ENCODE assay signal across 8 cellular contexts in the genomic region with DNA sequence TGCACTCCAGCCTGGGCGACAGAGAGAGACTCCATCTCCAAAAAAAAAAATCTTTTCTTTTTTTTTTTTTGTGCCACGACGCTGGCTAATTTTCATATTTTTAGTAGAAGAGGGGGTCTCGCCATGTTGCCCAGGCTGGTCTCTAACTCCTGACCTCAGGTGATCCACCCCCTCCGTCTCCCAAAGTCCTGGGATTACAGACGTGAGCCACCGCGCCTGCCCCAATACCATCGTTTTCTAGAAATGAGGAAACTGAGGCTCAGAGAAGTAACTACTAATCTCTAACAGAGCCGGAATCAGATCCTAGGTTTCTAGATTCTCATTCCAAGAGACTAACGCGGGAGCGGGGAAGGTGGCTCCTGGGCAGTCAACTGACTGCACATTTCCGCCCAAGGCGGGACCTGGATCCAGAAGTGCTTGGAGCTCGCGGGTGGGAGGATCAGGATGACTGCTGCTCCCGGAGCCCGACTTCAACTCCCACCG. TPM values are rescaled to one million over a fixed set of nuclear protein-coding genes. Genes with fewer than 3 reads are reported as not detected.
DNase-seq lines count a peak whose midpoint lies in the region; ATAC-seq and TF ChIP-seq lines count a peak whose summit lies in the region.

No MANE protein-coding gene starts in this region.

- peak overlapping the region; percentile 97 for H3K27ac Mint-ChIP-seq in activated naive CD4-positive, alpha-beta T cell treated with anti-CD3 and anti-CD28 coated beads for 36 hours
- H3K27ac Mint-ChIP-seq in activated naive CD8-positive, alpha-beta T cell treated with anti-CD3 and anti-CD28 coated beads, Interleukin-2, amount 50 U/mL, for 24 hours = peak overlapping the region; percentile 98

- H3K9me3 ChIP-seq in iPS DF 6.9 (ENCODE audit: control insufficient read depth, insufficient read depth, low read length) (no peaks in the 10 kb centered on the region), spleen (no peaks in the 10 kb centered on the region)

- peak overlapping the region; percentile 92 for H3K4me3 Mint-ChIP-seq in activated naive CD4-positive, alpha-beta T cell treated with anti-CD3 and anti-CD28 coated beads for 36 hours
- H3K4me3 Mint-ChIP-seq in activated naive CD8-positive, alpha-beta T cell treated with anti-CD3 and anti-CD28 coated beads, Interleukin-2, amount 50 U/mL, for 24 hours = peak overlapping the region; percentile 94

- TF ChIP-seq POLR2A in spleen (IDR thresholded peaks at IDR 0.05) = no peak

- H3K27ac ChIP-seq in HL-60 (replicated peaks) (peak overlapping the region; percentile 92), iPS DF 6.9 (ENCODE audit: low read length) (no peak overlapping the region), spleen (peak overlapping the region; percentile 84 to 97 (median 94))

- peaks cover 27% of the 10 kb centered on the region for H3K4me1 Mint-ChIP-seq in activated naive CD4-positive, alpha-beta T cell treated with anti-CD3 and anti-CD28 coated beads for 36 hours (ENCODE audit: low read depth)
- peaks cover 37% of the 10 kb centered on the region for H3K4me1 Mint-ChIP-seq in activated naive CD8-positive, alpha-beta T cell treated with anti-CD3 and anti-CD28 coated beads, Interleukin-2, amount 50 U/mL, for 24 hours

- TF ChIP-seq CTCF in HL-60 (IDR thresholded peaks at IDR 0.05; ENCODE audit: insufficient read depth, low read length) (no peak), spleen (IDR thresholded peaks at IDR 0.05 in 8 of 11, conservative IDR thresholded peaks at IDR 0.05 in 3 of 11) (no peak)

- H3K9me3 Mint-ChIP-seq in activated naive CD4-positive, alpha-beta T cell treated with anti-CD3 and anti-CD28 coated beads for 36 hours = no peaks in the 10 kb centered on the region
- no peaks in the 10 kb centered on the region for H3K9me3 Mint-ChIP-seq in activated naive CD8-positive, alpha-beta T cell treated with anti-CD3 and anti-CD28 coated beads, Interleukin-2, amount 50 U/mL, for 24 hours

- WGBS in iPS DF 6.9 (ENCODE audit: insufficient coverage, insufficient read length) = no CpG with 5 or more reads among the region's 20 CpGs
- WGBS in spleen, 5 donors = 0 to 3% (median 1%) methylated on average over 10 to 20 of the region's 20 CpGs

- H3K27me3 ChIP-seq in HL-60 (ENCODE audit: insufficient read depth, poor library complexity, severe bottlenecking) (no peaks in the 10 kb centered on the region), iPS DF 6.9 (ENCODE audit: control insufficient read depth, insufficient read depth, low read length) (peaks cover 10% of the 10 kb centered on the region; the same call in 1 of the 2 replicates), spleen (replicated peaks in 1 of 7) (no peaks in the 10 kb centered on the region)

- no peak for DNase-seq in activated naive CD4-positive, alpha-beta T cell treated with anti-CD3 and anti-CD28 coated beads for 36 hours
- DNase-seq in activated naive CD4-positive, alpha-beta T cell treated with Interleukin-2 at 50 U/mL for 16 hours = no peak
- DNase-seq in HL-60 (ENCODE audit: low read depth in 1 of 2, low spot score in 1 of 2) (no peak), iPS DF 6.9 (ENCODE audit: low read depth, low spot score) (no peak), spleen (no peak), NCI-H1048 (lab: John Stamatoyannopoulos, UW) (no peak)
- DNase-seq in activated naive CD8-positive, alpha-beta T cell treated with anti-CD3 and anti-CD28 coated beads, Interleukin-2, amount 50 U/mL, for 24 hours = no peak

- no peaks in the 10 kb centered on the region for H3K36me3 Mint-ChIP-seq in activated naive CD4-positive, alpha-beta T cell treated with anti-CD3 and anti-CD28 coated beads for 36 hours (ENCODE audit: low read depth)
- peaks cover 3% of the 10 kb centered on the region for H3K36me3 Mint-ChIP-seq in activated naive CD8-positive, alpha-beta T cell treated with anti-CD3 and anti-CD28 coated beads, Interleukin-2, amount 50 U/mL, for 24 hours (ENCODE audit: low read depth)

- peak; percentile 21 for ATAC-seq in activated naive CD8-positive, alpha-beta T cell treated with anti-CD3 and anti-CD28 coated beads, Interleukin-2, amount 50 U/mL, for 24 hours
- ATAC-seq in GM21515 (IDR thresholded peaks at IDR 0.05; ENCODE audit: unreplicated experiment) = no peak

- H3K36me3 ChIP-seq in iPS DF 6.9 (ENCODE audit: control insufficient read depth, insufficient read depth, low read length) (no peaks in the 10 kb centered on the region), spleen (peaks cover 0 to under 1% (median 0%) of the 10 kb centered on the region in 6 donors)

- H3K4me3 ChIP-seq in HL-60 (replicated peaks; ENCODE audit: insufficient read depth, low read length) (peak overlapping the region; percentile 88), iPS DF 6.9 (ENCODE audit: low read length) (peak overlapping the region; percentile 62; the same call in 1 of the 2 replicates), spleen (peak overlapping the region; percentile 63 to 97 (median 92))

- H3K4me1 ChIP-seq in iPS DF 6.9 (ENCODE audit: control insufficient read depth, insufficient read depth, low read length) (no peaks in the 10 kb centered on the region), spleen (peaks cover 11 to 61% (median 33%) of the 10 kb centered on the region in 6 donors)

- intact Hi-C loops in activated naive CD4-positive, alpha-beta T cell treated with anti-CD3 and anti-CD28 coated beads for 36 hours (cut with micrococcal nuclease) = loop anchor here (1.0 to 5.0 kb wide), 10 partner anchors 28 to 360 kb away; partner anchors contain the start of genes GRK2, KDM2A and PC
- intact Hi-C loops in spleen (cut with DNase I; ENCODE audit: low total_unique reads) = loop anchor here (2.0 kb wide), 1 partner anchor 54 kb away; no protein-coding TSS in a partner anchor

- CTCF ChIA-PET in activated naive CD4-positive, alpha-beta T cell treated with anti-CD3 and anti-CD28 coated beads for 36 hours (lab: Charles Lee) = interaction anchor here (0.6 to 7.3 kb wide), 19 partner anchors 14 to 289 kb away, joined by 3 to 108 read pairs (median 5); partner anchors contain the start of genes ANKRD13D, GRK2, POLD4 and SSH3

- no peaks in the 10 kb centered on the region for H3K27me3 Mint-ChIP-seq in activated naive CD4-positive, alpha-beta T cell treated with anti-CD3 and anti-CD28 coated beads for 36 hours (ENCODE audit: low read depth)
- H3K27me3 Mint-ChIP-seq in activated naive CD8-positive, alpha-beta T cell treated with anti-CD3 and anti-CD28 coated beads, Interleukin-2, amount 50 U/mL, for 24 hours = peaks cover 4% of the 10 kb centered on the region

RNA-seq across cellular contexts. Expression of gene SSH3, which starts 13.6 kb away (rescaled TPM):
- 1 to 10 TPM; 4.1 to 5.4 TPM for total RNA-seq in activated naive CD4-positive, alpha-beta T cell treated with anti-CD3 and anti-CD28 coated beads for 36 hours
- 10 to 100 TPM; 14.6 to 31.8 (median 22.9) TPM for total RNA-seq in spleen
- polyA plus RNA-seq in spleen = 10 to 100 TPM in 1 of 3 donors, 1 to 10 TPM in 2; 4.3 to 11.1 (median 5.9) TPM

RNA-seq across cellular contexts. Expression of gene ANKRD13D, which starts 27.8 kb away (rescaled TPM):
- total RNA-seq in activated naive CD4-positive, alpha-beta T cell treated with anti-CD3 and anti-CD28 coated beads for 36 hours = 10 to 100 TPM; 56.2 to 61.9 TPM
- total RNA-seq in spleen = 100 to 1,000 TPM in 5 of 7 donors, 10 to 100 TPM in 2; 67.3 to 151 (median 124) TPM
- polyA plus RNA-seq in spleen = 100 to 1,000 TPM in 2 of 3 donors, 10 to 100 TPM in 1; 65.2 to 138 (median 129) TPM

RNA-seq across cellular contexts. Expression of gene POLD4, which starts 36.4 kb away (rescaled TPM):
- total RNA-seq in activated naive CD4-positive, alpha-beta T cell treated with anti-CD3 and anti-CD28 coated beads for 36 hours = 10 to 100 TPM; 40.7 to 42.0 TPM
- total RNA-seq in spleen = 100 to 1,000 TPM in 4 of 7 donors, 10 to 100 TPM in 3; 81.4 to 159 (median 103) TPM
- polyA plus RNA-seq in spleen = 100 to 1,000 TPM; 267 to 290 (median 279) TPM

RNA-seq across cellular contexts. Expression of gene GRK2, which starts 50.6 kb away (rescaled TPM):
- 100 to 1,000 TPM; 293 to 295 TPM for total RNA-seq in activated naive CD4-positive, alpha-beta T cell treated with anti-CD3 and anti-CD28 coated beads for 36 hours
- 100 to 1,000 TPM; 168 to 301 (median 263) TPM for total RNA-seq in spleen
- 100 to 1,000 TPM; 119 to 270 (median 192) TPM for polyA plus RNA-seq in spleen

RNA-seq across cellular contexts. Expression of gene CLCF1, which starts 56.5 kb away (rescaled TPM):
- not detected for total RNA-seq in activated naive CD4-positive, alpha-beta T cell treated with anti-CD3 and anti-CD28 coated beads for 36 hours
- 10 to 100 TPM in 2 of 7 donors, 1 to 10 TPM in 5; 4.3 to 13.7 (median 6.7) TPM for total RNA-seq in spleen
- polyA plus RNA-seq in spleen = 1 to 10 TPM; 6.0 to 9.3 (median 9.0) TPM
